Comparison of ENCODE assay signal across 19 cellular contexts in genomic region chr2:227389661-227390060, GRCh38. TPM values are rescaled to one million over a fixed set of nuclear protein-coding genes. Genes with fewer than 3 reads are reported as not detected.
DNase-seq lines count a peak whose midpoint lies in the region; ATAC-seq, FAIRE-seq and TF ChIP-seq lines count a peak whose summit lies in the region.
"Had no signal": no experiment of that assay in that cellular context is flagged by ENCODE, and none has a peak within 500 bp of the region (broad histone marks: within the 10 kb centered on the region; RNA-seq: fewer than 3 reads in every experiment).

No MANE protein-coding gene starts in this region.

- H3K36me3 Mint-ChIP-seq in WTC11 = no peaks in the 10 kb centered on the region
- no peaks in the 10 kb centered on the region for H3K36me3 Mint-ChIP-seq in stimulated activated naive B cell treated with anti-CD40 and anti-IgM and Interleukin-4, amounts not matched to agents 10 μg/mL and 1 μg/mL and 100 μg/mL, for 72 hours

- H3K27me3 ChIP-seq in GM23248 (replicated peaks; ENCODE audit: insufficient read depth) (no peaks in the 10 kb centered on the region), body of pancreas (no peaks in the 10 kb centered on the region)

- H3K36me3 ChIP-seq in GM23248 (ENCODE audit: low read depth) (no peaks in the 10 kb centered on the region), body of pancreas (replicated peaks in 1 of 2; ENCODE audit: insufficient read depth in 1 of 2, low read depth in 2 of 2) (no peaks in the 10 kb centered on the region)

- intact Hi-C loops in body of pancreas (cut with DNase I) = no loop called here

- H3K4me2 ChIP-seq in GM23248 (ENCODE audit: unreplicated experiment) = no peak overlapping the region

- H3K27ac ChIP-seq in GM23248 (peak overlapping the region; percentile 82), body of pancreas (no peak overlapping the region)
- H3K27ac ChIP-seq: C4-2B had no signal

- no peaks in the 10 kb centered on the region for H4K20me1 ChIP-seq in GM23248 (ENCODE audit: insufficient read depth)

- H3K4me1 Mint-ChIP-seq in WTC11 = peaks cover 12% of the 10 kb centered on the region
- peaks cover 34 to 43% of the 10 kb centered on the region in 2 donors for H3K4me1 Mint-ChIP-seq in stimulated activated naive B cell treated with anti-CD40 and anti-IgM and Interleukin-4, amounts not matched to agents 10 μg/mL and 1 μg/mL and 100 μg/mL, for 72 hours

- no peak overlapping the region for H3K27ac Mint-ChIP-seq in WTC11
- H3K27ac Mint-ChIP-seq in stimulated activated naive B cell treated with anti-CD40 and anti-IgM and Interleukin-4, amounts not matched to agents 10 μg/mL and 1 μg/mL and 100 μg/mL, for 72 hours = peak overlapping the region; percentile 66

- H3F3A ChIP-seq in GM23248 (ENCODE audit: insufficient read depth) = peaks cover 27% of the 10 kb centered on the region

- no peak overlapping the region for H2AFZ ChIP-seq in GM23248

- no peak overlapping the region for H3K4me3 Mint-ChIP-seq in WTC11
- no peak overlapping the region for H3K4me3 Mint-ChIP-seq in stimulated activated naive B cell treated with anti-CD40 and anti-IgM and Interleukin-4, amounts not matched to agents 10 μg/mL and 1 μg/mL and 100 μg/mL, for 72 hours

- POLR2A ChIA-PET in WTC11 (lab: Charles Lee) = no interaction called here

- in situ Hi-C loops in GM23248 (cut with MboI) = no loop called here

- FAIRE-seq in frontal cortex (lab: Jason Lieb, UNC) = peak; percentile 84
- FAIRE-seq: D721Med had no signal

- H3K27me3 Mint-ChIP-seq in WTC11 (ENCODE audit: low read depth) = no peaks in the 10 kb centered on the region
- H3K27me3 Mint-ChIP-seq in stimulated activated naive B cell treated with anti-CD40 and anti-IgM and Interleukin-4, amounts not matched to agents 10 μg/mL and 1 μg/mL and 100 μg/mL, for 72 hours = no peaks in the 10 kb centered on the region

- WGBS in GM23248 (ENCODE audit: low coverage in 1 of 2, low lambda C conversion rate in 2 of 2, missing lambda C conversion rate in 2 of 2), 2 experiments = 88 to 95% methylated on average over 7 of the region's 7 CpGs
- WGBS in body of pancreas, 2 donors = 82 to 91% methylated on average over 7 of the region's 7 CpGs

- no peak overlapping the region; the same call in 1 of the 2 replicates for H3K9ac ChIP-seq in GM23248

- no peak for TF ChIP-seq CTCF in WTC11 (IDR thresholded peaks at IDR 0.05)
- TF ChIP-seq CTCF in body of pancreas (IDR thresholded peaks at IDR 0.05) = no peak

- no peak for ATAC-seq in WTC11
- ATAC-seq in stimulated activated naive B cell treated with anti-CD40 and anti-IgM and Interleukin-4, amounts not matched to agents 10 μg/mL and 1 μg/mL and 100 μg/mL, for 72 hours (replicated peaks) = no peak
- ATAC-seq in body of pancreas = no peak
- no peak for ATAC-seq in GM19463 (IDR thresholded peaks at IDR 0.05; ENCODE audit: unreplicated experiment)
- ATAC-seq: HCT116 had no signal

- H3K79me2 ChIP-seq in GM23248 (ENCODE audit: insufficient read depth) = no peaks in the 10 kb centered on the region

- DNase-seq in GM23248 (no peak), WTC11 (ENCODE audit: low spot score) (no peak), frontal cortex (ENCODE audit: low spot score in 2 of 2) (no peak), body of pancreas (no peak), islet precursor cell (no peak)
- no peak for DNase-seq in stimulated activated naive B cell treated with anti-CD40 and anti-IgM and Interleukin-4, amounts not matched to agents 10 μg/mL and 1 μg/mL and 100 μg/mL, for 72 hours
- DNase-seq: AML-193; DMS79; GOT3; KBM-7; NCI-H1694 treated with DMSO at 0.1 percent for 48 hours; NCI-H510A; NCI-H748 treated with DMSO at 0.1 percent for 48 hours; NK-92 treated with Interleukin-12 subunit alpha and Interleukin-12 subunit beta, amount 100 ng/mL, for 24 hours; Right ventricle myocardium superior had no signal

- H3K4me3 ChIP-seq in GM23248 = no peak overlapping the region
- no peak overlapping the region for H3K4me3 ChIP-seq in body of pancreas

- CTCF ChIA-PET in WTC11 (lab: Charles Lee) = no interaction called here

- no peaks in the 10 kb centered on the region for H3K9me2 ChIP-seq in GM23248 (ENCODE audit: insufficient read depth)

- TF ChIP-seq POLR2A in body of pancreas (IDR thresholded peaks at IDR 0.05) = no peak

- H3K4me1 ChIP-seq in GM23248 (ENCODE audit: insufficient read depth) = peaks cover 41% of the 10 kb centered on the region
- no peaks in the 10 kb centered on the region for H3K4me1 ChIP-seq in body of pancreas

- H3K9me3 Mint-ChIP-seq in WTC11 = no peaks in the 10 kb centered on the region
- peaks cover 0 to 1% of the 10 kb centered on the region in 2 donors for H3K9me3 Mint-ChIP-seq in stimulated activated naive B cell treated with anti-CD40 and anti-IgM and Interleukin-4, amounts not matched to agents 10 μg/mL and 1 μg/mL and 100 μg/mL, for 72 hours

- H3K9me3 ChIP-seq in GM23248 (ENCODE audit: low read depth) = no peaks in the 10 kb centered on the region
- no peaks in the 10 kb centered on the region for H3K9me3 ChIP-seq in body of pancreas

TF ChIP-seq in WTC11, 78 proteins besides CTCF, POLR2A, EP300 and RAD21:
- TF ChIP-seq HMGA2 (CRISPR knock-in tag; IDR thresholded peaks at IDR 0.05) (peak; percentile 41; the same call in 1 of the 2 replicates), SP1 (CRISPR knock-in tag; conservative IDR thresholded peaks at IDR 0.05) (no peak), EMX1 (CRISPR knock-in tag; IDR thresholded peaks at IDR 0.05) (no peak), SMAD3 (CRISPR knock-in tag; IDR thresholded peaks at IDR 0.05; ENCODE audit: borderline replicate concordance) (no peak)

RNA-seq across cellular contexts. Expression of gene SCYGR1, which starts 1.9 kb away (rescaled TPM):
- not detected in 2 replicates for total RNA-seq in GM23248 (2014; rRNA removed; shearing (Covaris generic))
- not detected in 2 replicates for polyA plus RNA-seq in GM23248 (2016; fragmentation: Nextera tagmentation; extraction: Ambion mirVana)
- total RNA-seq in WTC11 (2021) = not detected in 3 replicates
- not detected for total RNA-seq in frontal cortex
- total RNA-seq in body of pancreas = not detected
- total RNA-seq: Right ventricle myocardium superior had no signal

RNA-seq across cellular contexts. Expression of gene TM4SF20, which starts 10.6 kb away (rescaled TPM):
- 14.2 and 18.7 TPM in 2 replicates for total RNA-seq in GM23248 (2014; rRNA removed; shearing (Covaris generic))
- 16.8 and 18.7 TPM in 2 replicates for polyA plus RNA-seq in GM23248 (2016; fragmentation: Nextera tagmentation; extraction: Ambion mirVana)
- total RNA-seq in WTC11 (2021) = not detected in 3 replicates
- not detected for total RNA-seq in frontal cortex
- not detected for total RNA-seq in body of pancreas
- total RNA-seq: Right ventricle myocardium superior had no signal

Comparison
In these comparisons a context has a peak if more than half of its experiments do, and no peak if none do; other contexts are left out.
1. RNA of gene TM4SF20, which starts 10.6 kb away (total RNA-seq): 14.2 to 18.7 TPM in GM23248; not detected in WTC11, not detected in frontal cortex (single experiment) and not detected in body of pancreas; every median in the first group is over 10 times any median in the second.